ENCODE assay signal across 8 cellular contexts in the genomic region with DNA sequence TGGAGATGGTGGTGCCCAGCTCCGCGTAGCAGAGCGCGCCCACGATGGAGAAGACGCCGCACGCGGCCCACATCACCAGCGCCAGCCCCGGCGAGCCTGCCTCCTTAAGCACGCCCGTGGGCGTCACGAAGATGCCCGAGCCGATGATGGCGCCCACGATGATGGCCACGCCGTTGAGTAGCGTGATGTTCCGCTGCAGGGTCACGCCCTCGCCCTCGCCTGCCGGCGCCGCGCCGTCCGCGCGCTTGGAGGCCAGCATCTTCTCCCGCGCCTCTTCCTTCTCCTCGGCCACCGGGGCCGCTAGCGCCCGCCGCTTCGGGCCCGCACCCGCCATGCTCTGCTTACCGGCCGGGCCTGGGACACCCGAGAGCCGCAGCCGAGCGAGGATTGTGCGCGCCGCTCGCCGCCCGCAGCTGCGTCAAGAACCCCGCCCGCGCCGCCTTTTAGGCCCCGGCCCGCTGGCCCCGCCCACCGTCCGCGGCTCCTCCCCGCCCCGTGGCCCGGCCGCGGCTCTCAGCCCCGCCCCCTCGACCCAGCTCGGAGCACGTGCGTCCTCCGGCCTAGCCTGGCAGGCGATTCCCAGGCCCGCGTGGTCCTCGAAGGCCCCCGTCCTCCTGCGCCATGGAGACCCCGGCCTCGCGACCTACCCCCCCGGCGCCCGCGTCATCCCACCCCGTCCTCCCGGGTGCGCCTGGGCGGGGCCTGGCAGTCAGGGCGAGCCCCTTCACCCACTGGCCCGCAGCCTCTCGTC. TPM values are rescaled to one million over a fixed set of nuclear protein-coding genes. Genes with fewer than 3 reads are reported as not detected.
DNase-seq lines count a peak whose midpoint lies in the region; ATAC-seq, FAIRE-seq and TF ChIP-seq lines count a peak whose summit lies in the region.
"Not testable (repeated sequence)": the region's sequence is repeated elsewhere in the genome, so short reads cannot be mapped to it uniquely, and the experiment has no call there.

No MANE protein-coding gene starts in this region.

- H3K27me3 ChIP-seq in ACC112 (ENCODE audit: insufficient read depth, low read length); spleen (replicated peaks in 1 of 7): not testable (repeated sequence)

- not testable (repeated sequence) for H3K4me1 Mint-ChIP-seq in activated CD4-positive, alpha-beta T cell treated with anti-CD3 and anti-CD28 coated beads, Interleukin-2, amount 10 ng/mL, durations not matched to agents 24 days and 14 days
- peaks cover 17% of the 10 kb centered on the region for H3K4me1 Mint-ChIP-seq in chondrocyte (ENCODE audit: low read depth)

- not testable (repeated sequence) for FAIRE-seq in kidney (lab: Jason Lieb, UNC)

- H3K4me1 ChIP-seq in ACC112 (ENCODE audit: control insufficient read depth, insufficient read depth, low read length, unreplicated experiment); kidney (ENCODE audit: control insufficient read depth in 1 of 2, insufficient read depth in 1 of 2, low read depth in 1 of 2, low read length in 2 of 2): not testable (repeated sequence)
- peaks cover 0 to 47% (median 18%) of the 10 kb centered on the region in 6 donors for H3K4me1 ChIP-seq in spleen

- H3K4me3 Mint-ChIP-seq in activated CD4-positive, alpha-beta T cell treated with anti-CD3 and anti-CD28 coated beads, Interleukin-2, amount 10 ng/mL, durations not matched to agents 24 days and 14 days, result peak overlapping the region; percentile 94
- peak overlapping the region; percentile 78 for H3K4me3 Mint-ChIP-seq in chondrocyte (ENCODE audit: unreplicated experiment)

- H3K36me3 ChIP-seq in ACC112 (ENCODE audit: insufficient read depth, low read length); kidney (ENCODE audit: control insufficient read depth in 1 of 2, insufficient read depth in 2 of 2, low read length in 2 of 2); spleen: not testable (repeated sequence)

- not testable (repeated sequence) for TF ChIP-seq CTCF in chondrocyte (IDR thresholded peaks at IDR 0.05); kidney (IDR thresholded peaks at IDR 0.05; ENCODE audit: borderline replicate concordance, extremely low read depth, insufficient read depth)
- TF ChIP-seq CTCF in spleen (IDR thresholded peaks at IDR 0.05 in 8 of 11, conservative IDR thresholded peaks at IDR 0.05 in 3 of 11), result peak in 1 of 11 experiments; percentile 12

- intact Hi-C loops in activated CD4-positive, alpha-beta T cell treated with anti-CD3 and anti-CD28 coated beads, Interleukin-2, amount 10 ng/mL, durations not matched to agents 24 days and 14 days (cut with micrococcal nuclease), result loop anchor here (2.0 kb wide), 1 partner anchor 19 kb away; no protein-coding TSS in a partner anchor
- intact Hi-C loops in kidney (cut with DNase I); spleen (cut with DNase I; ENCODE audit: low total_unique reads): not testable (repeated sequence)

- DNase-seq in NCI-H774 (lab: John Stamatoyannopoulos, UW) (peak; percentile 71), kidney (peak; percentile 94), spleen (peak; percentile 97)
- peak; percentile 97 for DNase-seq in activated CD4-positive, alpha-beta T cell treated with anti-CD3 and anti-CD28 coated beads, Interleukin-2, amount 10 ng/mL, durations not matched to agents 24 days and 14 days
- DNase-seq in chondrocyte (ENCODE audit: low spot score), result not testable (repeated sequence)

- not testable (repeated sequence) for H3K9me3 Mint-ChIP-seq in activated CD4-positive, alpha-beta T cell treated with anti-CD3 and anti-CD28 coated beads, Interleukin-2, amount 10 ng/mL, durations not matched to agents 24 days and 14 days; chondrocyte (ENCODE audit: low read depth)

- H2AFZ ChIP-seq in ACC112 (ENCODE audit: low read length, unreplicated experiment), result not testable (repeated sequence)

- peak overlapping the region in 1 of 2 donors; percentile 40 for H3K9ac ChIP-seq in kidney (ENCODE audit: low read length in 2 of 2)

- peaks cover 27% of the 10 kb centered on the region for H3K79me2 ChIP-seq in ACC112 (ENCODE audit: control insufficient read depth, insufficient read depth, low read length, unreplicated experiment)

- peak in 2 of 3 donors; percentile 43 to 45 for TF ChIP-seq POLR2A in spleen (IDR thresholded peaks at IDR 0.05)

- ATAC-seq in GM18907 (IDR thresholded peaks at IDR 0.05; ENCODE audit: unreplicated experiment), result peak; percentile 35
- ATAC-seq in HG03521 (IDR thresholded peaks at IDR 0.05; ENCODE audit: unreplicated experiment), result peak; percentile 42

- H3K27me3 Mint-ChIP-seq in activated CD4-positive, alpha-beta T cell treated with anti-CD3 and anti-CD28 coated beads, Interleukin-2, amount 10 ng/mL, durations not matched to agents 24 days and 14 days; chondrocyte (ENCODE audit: low read depth): not testable (repeated sequence)

- WGBS in spleen, 5 donors, result 0 to 5% (median 2%) methylated on average over 3 to 100 of the region's 100 CpGs

- H3K4me3 ChIP-seq in ACC112 (ENCODE audit: low read depth, low read length) (peak overlapping the region; percentile 90), kidney (ENCODE audit: low read length in 2 of 2) (peak overlapping the region; percentile 56 to 61), spleen (peak overlapping the region; percentile 63 to 87 (median 72))

- H3K27ac Mint-ChIP-seq in activated CD4-positive, alpha-beta T cell treated with anti-CD3 and anti-CD28 coated beads, Interleukin-2, amount 10 ng/mL, durations not matched to agents 24 days and 14 days, result peak overlapping the region; percentile 97
- peak overlapping the region; percentile 96 for H3K27ac Mint-ChIP-seq in chondrocyte (ENCODE audit: unreplicated experiment)

- H3K36me3 Mint-ChIP-seq in activated CD4-positive, alpha-beta T cell treated with anti-CD3 and anti-CD28 coated beads, Interleukin-2, amount 10 ng/mL, durations not matched to agents 24 days and 14 days (ENCODE audit: low read depth), result peaks cover 21% of the 10 kb centered on the region
- H3K36me3 Mint-ChIP-seq in chondrocyte (ENCODE audit: low read depth), result not testable (repeated sequence)

- not testable (repeated sequence) for H3K9me3 ChIP-seq in kidney (ENCODE audit: control insufficient read depth in 1 of 2, low read length in 2 of 2); spleen

- H3K27ac ChIP-seq in ACC112 (ENCODE audit: low read depth, low read length) (peak overlapping the region; percentile 86), spleen (peak overlapping the region; percentile 46 to 86 (median 68))
- not testable (repeated sequence) for H3K27ac ChIP-seq in kidney (ENCODE audit: low read depth in 2 of 2, low read length in 2 of 2)

RNA-seq across cellular contexts. Expression of a gene that starts 49.6 kb away (rescaled TPM):
- total RNA-seq in activated CD4-positive, alpha-beta T cell treated with anti-CD3 and anti-CD28 coated beads, Interleukin-2, amount 10 ng/mL, durations not matched to agents 24 days and 14 days, result 157 and 165 TPM in 2 replicates
- total RNA-seq in chondrocyte, result not detected in 3 replicates
- total RNA-seq in kidney, result 8.8 TPM
- 1.0 TPM for polyA plus RNA-seq in kidney (ENCODE audit: insufficient read depth, low read depth, low replicate concordance)
- total RNA-seq in spleen, result 10 to 100 TPM; 21.6 to 46.4 (median 28.7) TPM
- polyA plus RNA-seq in spleen, result 1 to 10 TPM; 3.9 to 9.1 (median 7.3) TPM
